14 cellular contexts compared by ENCODE assay signal in the genomic region with DNA sequence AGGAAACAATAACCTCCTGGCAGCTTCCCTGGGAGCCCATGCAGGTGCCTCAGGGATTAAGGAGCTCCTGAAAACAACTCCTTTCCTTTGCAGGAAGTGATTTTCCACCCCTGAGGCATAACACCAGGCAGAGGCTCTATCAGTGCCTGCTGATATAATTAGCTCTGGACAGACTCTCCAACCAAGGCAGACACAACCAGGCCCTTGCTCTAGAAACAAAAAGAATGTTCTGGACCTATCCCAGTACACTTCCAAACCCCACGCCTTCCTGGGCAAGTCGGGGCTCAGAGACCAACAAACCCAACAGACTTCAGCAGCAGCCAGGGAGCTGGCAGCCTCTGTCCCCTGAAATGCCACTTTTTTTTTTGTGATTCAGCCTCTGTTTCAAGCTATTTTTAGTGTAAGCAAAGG.
A peak's percentile ranks its signal among the peaks of the same experiment; 100 is the strongest.
DNase-seq lines count a peak whose midpoint lies in the region; ATAC-seq and TF ChIP-seq lines count a peak whose summit lies in the region.
"Had no signal": no experiment of that assay in that cellular context is flagged by ENCODE, and none has a peak within 500 bp of the region (broad histone marks: within the 10 kb centered on the region; RNA-seq: fewer than 3 reads in every experiment).

No MANE protein-coding gene starts in this region.

- no peak overlapping the region for H3K27ac Mint-ChIP-seq in activated CD8-positive, alpha-beta T cell treated with anti-CD3 and anti-CD28 coated beads for 36 hours
- H3K27ac Mint-ChIP-seq in activated T-helper 17 cell treated with anti-CD3 and anti-CD28 coated beads, Interleukin-2, amount 50 U/mL, for 72 hours = no peak overlapping the region
- H3K27ac Mint-ChIP-seq in activated naive CD4-positive, alpha-beta T cell treated with anti-CD3 and anti-CD28 coated beads, Interleukin-2, amount 50 U/mL, for 72 hours = no peak overlapping the region
- H3K27ac Mint-ChIP-seq: mesothelial cell of epicardium; T-helper 2 cell treated with Interferon-gamma antibody and Interleukin-4, amounts not matched to agents 5 μg/mL and 100 μg/mL, for 36 hours had no signal

- no peaks in the 10 kb centered on the region for H3K27me3 Mint-ChIP-seq in activated CD8-positive, alpha-beta T cell treated with anti-CD3 and anti-CD28 coated beads for 36 hours
- H3K27me3 Mint-ChIP-seq in activated T-helper 17 cell treated with anti-CD3 and anti-CD28 coated beads, Interleukin-2, amount 50 U/mL, for 72 hours = peaks cover 2% of the 10 kb centered on the region

- H3K4me1 Mint-ChIP-seq in activated CD8-positive, alpha-beta T cell treated with anti-CD3 and anti-CD28 coated beads for 36 hours (ENCODE audit: low read depth) = peaks cover 17% of the 10 kb centered on the region
- no peaks in the 10 kb centered on the region for H3K4me1 Mint-ChIP-seq in activated T-helper 17 cell treated with anti-CD3 and anti-CD28 coated beads, Interleukin-2, amount 50 U/mL, for 72 hours

- peak; percentile 10 for ATAC-seq in thoracic aorta (ENCODE audit: insufficient number of reproducible peaks, low FRiP score, low read depth)
- no peak for ATAC-seq in activated CD8-positive, alpha-beta T cell treated with anti-CD3 and anti-CD28 coated beads for 36 hours
- no peak for ATAC-seq in activated T-helper 17 cell treated with anti-CD3 and anti-CD28 coated beads, Interleukin-2, amount 50 U/mL, for 72 hours (replicated peaks)
- ATAC-seq in activated naive CD4-positive, alpha-beta T cell treated with anti-CD3 and anti-CD28 coated beads, Interleukin-2, amount 50 U/mL, for 72 hours = no peak

- H3K9me3 ChIP-seq in thoracic aorta = no peaks in the 10 kb centered on the region

- peak overlapping the region; percentile 95 to 96 for H3K27ac ChIP-seq in thoracic aorta

- POLR2A ChIA-PET in activated CD8-positive, alpha-beta T cell treated with anti-CD3 and anti-CD28 coated beads for 36 hours (lab: Charles Lee) = interaction anchor here (0.6 kb wide), 1 partner anchor 272 kb away, joined by 3 read pairs; no protein-coding TSS in a partner anchor

- H3K4me3 ChIP-seq in cardiac fibroblast (replicated peaks in 1 of 2; ENCODE audit: low read depth in 2 of 2, low read length in 2 of 2) (no peak overlapping the region), thoracic aorta (peak overlapping the region; percentile 32)

- no peak overlapping the region for H3K4me3 Mint-ChIP-seq in activated CD8-positive, alpha-beta T cell treated with anti-CD3 and anti-CD28 coated beads for 36 hours
- no peak overlapping the region for H3K4me3 Mint-ChIP-seq in activated T-helper 17 cell treated with anti-CD3 and anti-CD28 coated beads, Interleukin-2, amount 50 U/mL, for 72 hours
- H3K4me3 Mint-ChIP-seq: mesothelial cell of epicardium; T-helper 2 cell treated with Interferon-gamma antibody and Interleukin-4, amounts not matched to agents 5 μg/mL and 100 μg/mL, for 36 hours had no signal

- DNase-seq in M059J (ENCODE audit: low read depth) = peak; percentile 86
- peak; percentile 28 to 29 for DNase-seq in cardiac fibroblast (ENCODE audit: low read depth in 2 of 2)
- DNase-seq in islet precursor cell = peak; percentile 77
- DNase-seq in thoracic aorta (ENCODE audit: low spot score) = peak; percentile 32
- no peak for DNase-seq in OCI-M2 (lab: John Stamatoyannopoulos, UW; ENCODE audit: unreplicated experiment)
- DNase-seq in activated CD8-positive, alpha-beta T cell treated with anti-CD3 and anti-CD28 coated beads for 36 hours = no peak
- DNase-seq in activated naive CD4-positive, alpha-beta T cell treated with anti-CD3 and anti-CD28 coated beads, Interleukin-2, amount 50 U/mL, for 72 hours (ENCODE audit: low spot score in 2 of 2) = no peak
- DNase-seq: activated naive CD4-positive, alpha-beta T cell treated with anti-CD3 and anti-CD28 coated beads, Interleukin-2, amount 50 U/mL, for 16 hours; DMS153; effector CD8-positive, alpha-beta T cell; NCI-H1694 treated with DMSO at 0.1 percent for 48 hours had no signal

- H3K27me3 ChIP-seq in thoracic aorta (replicated peaks; ENCODE audit: insufficient read depth) = no peaks in the 10 kb centered on the region

- no peaks in the 10 kb centered on the region for H3K9me3 Mint-ChIP-seq in activated CD8-positive, alpha-beta T cell treated with anti-CD3 and anti-CD28 coated beads for 36 hours
- no peaks in the 10 kb centered on the region for H3K9me3 Mint-ChIP-seq in activated T-helper 17 cell treated with anti-CD3 and anti-CD28 coated beads, Interleukin-2, amount 50 U/mL, for 72 hours
- H3K9me3 Mint-ChIP-seq in activated naive CD4-positive, alpha-beta T cell treated with anti-CD3 and anti-CD28 coated beads, Interleukin-2, amount 50 U/mL, for 72 hours = no peaks in the 10 kb centered on the region
- H3K9me3 Mint-ChIP-seq: mesothelial cell of epicardium; T-helper 2 cell treated with Interferon-gamma antibody and Interleukin-4, amounts not matched to agents 5 μg/mL and 100 μg/mL, for 36 hours had no signal

- TF ChIP-seq CTCF in cardiac fibroblast (IDR thresholded peaks at IDR 0.05; ENCODE audit: low read depth, low read length) = no peak
- TF ChIP-seq CTCF in thoracic aorta (IDR thresholded peaks at IDR 0.05) = no peak
- no peak for TF ChIP-seq CTCF in activated CD8-positive, alpha-beta T cell treated with anti-CD3 and anti-CD28 coated beads for 36 hours (IDR thresholded peaks at IDR 0.05)

- intact Hi-C loops in activated CD8-positive, alpha-beta T cell treated with anti-CD3 and anti-CD28 coated beads for 36 hours (cut with micrococcal nuclease) = loop anchor here (5.0 kb wide), 1 partner anchor 252 kb away; no protein-coding TSS in a partner anchor

- H3K36me3 Mint-ChIP-seq in activated CD8-positive, alpha-beta T cell treated with anti-CD3 and anti-CD28 coated beads for 36 hours (ENCODE audit: low read depth) = no peaks in the 10 kb centered on the region
- H3K36me3 Mint-ChIP-seq in activated T-helper 17 cell treated with anti-CD3 and anti-CD28 coated beads, Interleukin-2, amount 50 U/mL, for 72 hours (ENCODE audit: low read depth) = no peaks in the 10 kb centered on the region
- no peaks in the 10 kb centered on the region for H3K36me3 Mint-ChIP-seq in activated naive CD4-positive, alpha-beta T cell treated with anti-CD3 and anti-CD28 coated beads, Interleukin-2, amount 50 U/mL, for 72 hours
- H3K36me3 Mint-ChIP-seq: mesothelial cell of epicardium had no signal

- CTCF ChIA-PET in activated CD8-positive, alpha-beta T cell treated with anti-CD3 and anti-CD28 coated beads for 36 hours (lab: Charles Lee) = interaction anchor here (0.5 to 1.8 kb wide), 3 partner anchors 12 to 218 kb away, joined by 3 to 5 read pairs (median 3); no protein-coding TSS in a partner anchor

- no peaks in the 10 kb centered on the region for H3K36me3 ChIP-seq in thoracic aorta

- peaks cover 55 to 95% of the 10 kb centered on the region in 2 donors for H3K4me1 ChIP-seq in thoracic aorta (ENCODE audit: control insufficient read depth in 1 of 2, low read depth in 2 of 2)

Comparison
In these comparisons a context has a peak if more than half of its experiments do, and no peak if none do; other contexts are left out.
1. DNase-seq: peak in M059J (single experiment), cardiac fibroblast (2 of 2), islet precursor cell (single experiment) and thoracic aorta (single experiment); none in OCI-M2 (single experiment), activated CD8-positive, alpha-beta T cell treated with anti-CD3 and anti-CD28 coated beads for 36 hours (single experiment) and activated naive CD4-positive, alpha-beta T cell treated with anti-CD3 and anti-CD28 coated beads, Interleukin-2, amount 50 U/mL, for 72 hours (0 of 2).